ENCODE assay signal across 1 cellular context in genomic region chr20:50649587-50649986, GRCh38.
TF ChIP-seq lines count a peak whose summit lies in the region.

No MANE protein-coding gene starts in this region.

TF ChIP-seq in IMR-90, 13 proteins besides CTCF, POLR2A, EP300 and RAD21 (continued from another document):
- TF ChIP-seq USF2 (IDR thresholded peaks at IDR 0.05; ENCODE audit: low read depth, low read length) = no peak
- TF ChIP-seq MXI1 (IDR thresholded peaks at IDR 0.05; ENCODE audit: borderline replicate concordance, low read depth, low read length) = no peak
- no peak for TF ChIP-seq SMC3 (IDR thresholded peaks at IDR 0.05; ENCODE audit: low read depth, low read length)
